In the genomic region with DNA sequence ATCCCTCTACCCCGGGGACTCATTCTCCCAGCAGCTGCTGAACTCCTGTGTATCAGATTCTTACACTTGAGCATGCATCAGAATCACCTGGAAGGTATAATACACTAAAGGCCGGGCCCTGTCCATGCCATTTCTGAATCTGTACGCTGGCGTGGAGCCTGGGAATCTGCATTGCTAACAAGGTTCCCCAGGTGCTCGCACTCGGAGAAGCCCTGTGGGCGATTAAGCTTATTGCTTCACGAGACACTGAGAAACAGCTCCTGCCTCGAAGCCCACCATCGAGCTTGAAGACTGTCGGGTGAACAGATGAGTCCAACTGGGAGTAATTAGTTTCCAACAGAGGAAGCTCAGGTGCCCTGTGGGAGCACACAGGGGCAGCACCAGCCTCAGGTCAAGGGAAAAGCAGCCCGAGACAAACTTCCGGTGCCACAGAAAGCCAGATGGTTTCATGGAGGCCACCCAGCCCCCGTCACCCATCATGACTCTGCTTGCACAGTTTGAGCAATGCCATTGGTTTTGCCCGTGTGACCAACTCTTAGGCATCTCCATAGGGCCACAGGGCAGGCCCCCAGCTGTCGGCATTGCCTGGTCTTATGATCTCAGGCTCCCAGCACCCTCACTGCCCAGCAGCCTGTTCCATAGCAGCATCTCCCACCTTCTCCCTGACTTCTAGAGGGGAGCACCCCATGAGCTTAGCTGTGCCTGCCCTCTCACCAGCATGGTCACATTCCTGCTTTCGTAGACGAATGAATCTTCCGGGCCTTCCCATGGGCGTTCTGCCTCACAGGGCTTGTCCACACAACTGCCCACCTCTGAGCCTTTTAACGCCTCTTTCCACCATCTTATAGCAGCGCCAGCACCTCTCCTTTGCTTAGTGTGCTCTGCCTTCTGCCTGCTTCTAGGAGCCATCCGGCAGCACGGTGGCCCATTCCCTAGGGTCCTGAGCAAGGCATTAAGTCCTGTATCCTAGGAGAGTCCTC, we compare ENCODE assay signal across 14 cellular contexts. TPM values are rescaled to one million over a fixed set of nuclear protein-coding genes. Genes with fewer than 3 reads are reported as not detected.
A peak's percentile ranks its signal among the peaks of the same experiment; 100 is the strongest.
DNase-seq lines count a peak whose midpoint lies in the region; ATAC-seq and TF ChIP-seq lines count a peak whose summit lies in the region.
"Had no signal": no experiment of that assay in that cellular context is flagged by ENCODE, and none has a peak within 500 bp of the region (broad histone marks: within the 10 kb centered on the region; RNA-seq: fewer than 3 reads in every experiment).

No MANE protein-coding gene starts in this region.

- H3K4me2 ChIP-seq in neural progenitor cell, result no peak overlapping the region

- no peaks in the 10 kb centered on the region for H4K20me1 ChIP-seq in neural progenitor cell (ENCODE audit: low read depth)

- H3K27me3 ChIP-seq in neural progenitor cell (no peaks in the 10 kb centered on the region), vagina (no peaks in the 10 kb centered on the region), ascending aorta (no peaks in the 10 kb centered on the region)

- H3K9me3 ChIP-seq in neural progenitor cell (ENCODE audit: low read depth) (no peaks in the 10 kb centered on the region), vagina (no peaks in the 10 kb centered on the region), ascending aorta (no peaks in the 10 kb centered on the region)

- no peak overlapping the region for H3K9ac ChIP-seq in neural progenitor cell

- ATAC-seq in activated CD8-positive, alpha-beta memory T cell treated with anti-CD3 and anti-CD28 coated beads, Interleukin-2, amount 10 ng/mL, durations not matched to agents 7 days and 5 days, result no peak

- CTCF ChIA-PET in activated CD8-positive, alpha-beta memory T cell treated with anti-CD3 and anti-CD28 coated beads, Interleukin-2, amount 10 ng/mL, durations not matched to agents 7 days and 5 days (lab: Charles Lee), result interaction anchor here (0.7 to 5.3 kb wide), 4 partner anchors 22 to 184 kb away, joined by 3 to 43 read pairs (median 21); a partner anchor contains a TSS

- TF ChIP-seq CTCF in neural progenitor cell (IDR thresholded peaks at IDR 0.05) (no peak), vagina (IDR thresholded peaks at IDR 0.05) (no peak), ascending aorta (IDR thresholded peaks at IDR 0.05) (no peak)

- no peaks in the 10 kb centered on the region for H3K36me3 ChIP-seq in neural progenitor cell
- H3K36me3 ChIP-seq in vagina, result no peaks in the 10 kb centered on the region
- H3K36me3 ChIP-seq in ascending aorta, result no peaks in the 10 kb centered on the region

- peak; percentile 36 for DNase-seq in activated CD8-positive, alpha-beta memory T cell treated with anti-CD3 and anti-CD28 coated beads, Interleukin-2, amount 10 ng/mL, durations not matched to agents 7 days and 5 days
- DNase-seq in activated CD8-positive, alpha-beta memory T cell treated with anti-CD3 and anti-CD28 coated beads, Interleukin-2, amount 50 U/mL, for 48 hours, result no peak
- DNase-seq in RPMI8226, result peak; percentile 23
- no peak for DNase-seq in neural progenitor cell (ENCODE audit: low spot score)
- peak; percentile 67 to 72 for DNase-seq in vagina (ENCODE audit: extremely low spot score in 2 of 2)
- no peak for DNase-seq in ascending aorta (ENCODE audit: low spot score in 2 of 2)
- DNase-seq in NCI-H146 (lab: John Stamatoyannopoulos, UW), result no peak
- DNase-seq: C1 segment of cervical spinal cord, HFFc6, NCI-H1092, NCI-H2081 treated with DMSO at 0.1 percent for 48 hours, NCI-H510A had no signal

- H3K4me3 Mint-ChIP-seq in activated CD8-positive, alpha-beta memory T cell treated with anti-CD3 and anti-CD28 coated beads, Interleukin-2, amount 10 ng/mL, durations not matched to agents 7 days and 5 days, result no peak overlapping the region
- H3K4me3 Mint-ChIP-seq in neural progenitor cell, result no peak overlapping the region
- H3K4me3 Mint-ChIP-seq: HFFc6 had no signal

- H3K79me2 ChIP-seq in neural progenitor cell (ENCODE audit: low read depth), result no peaks in the 10 kb centered on the region

- intact Hi-C loops in vagina (cut with DNase I), result loop anchor here (10.0 kb wide), 1 partner anchor 209 kb away; no protein-coding TSS in a partner anchor
- intact Hi-C loops in ascending aorta (cut with DNase I), result no loop called here

- H3K27ac ChIP-seq in neural progenitor cell (no peak overlapping the region), vagina (no peak overlapping the region), ascending aorta (no peak overlapping the region)

- no peaks in the 10 kb centered on the region for H3K4me1 ChIP-seq in neural progenitor cell
- H3K4me1 ChIP-seq in vagina, result peaks cover 3% of the 10 kb centered on the region
- H3K4me1 ChIP-seq in ascending aorta, result peaks cover 0 to 14% of the 10 kb centered on the region in 2 donors

- no peak for TF ChIP-seq POLR2A in vagina (IDR thresholded peaks at IDR 0.05)

- no peak overlapping the region for H2AFZ ChIP-seq in neural progenitor cell (replicated peaks)

- H3K27me3 Mint-ChIP-seq in activated CD8-positive, alpha-beta memory T cell treated with anti-CD3 and anti-CD28 coated beads, Interleukin-2, amount 10 ng/mL, durations not matched to agents 7 days and 5 days, result peaks cover 24% of the 10 kb centered on the region
- no peaks in the 10 kb centered on the region for H3K27me3 Mint-ChIP-seq in neural progenitor cell (ENCODE audit: insufficient read depth, low read depth)

- H3F3A ChIP-seq in neural progenitor cell (ENCODE audit: low read depth), result no peaks in the 10 kb centered on the region

- H3K4me3 ChIP-seq in neural progenitor cell, result no peak overlapping the region
- H3K4me3 ChIP-seq in vagina, result no peak overlapping the region
- H3K4me3 ChIP-seq in ascending aorta, result no peak overlapping the region

- H3K27ac Mint-ChIP-seq in activated CD8-positive, alpha-beta memory T cell treated with anti-CD3 and anti-CD28 coated beads, Interleukin-2, amount 10 ng/mL, durations not matched to agents 7 days and 5 days, result no peak overlapping the region
- H3K27ac Mint-ChIP-seq in neural progenitor cell, result peak overlapping the region; percentile 75
- H3K27ac Mint-ChIP-seq: HFFc6 had no signal

- no peaks in the 10 kb centered on the region for H3K36me3 Mint-ChIP-seq in activated CD8-positive, alpha-beta memory T cell treated with anti-CD3 and anti-CD28 coated beads, Interleukin-2, amount 10 ng/mL, durations not matched to agents 7 days and 5 days
- H3K36me3 Mint-ChIP-seq in neural progenitor cell, result no peaks in the 10 kb centered on the region

- H3K9me3 Mint-ChIP-seq in activated CD8-positive, alpha-beta memory T cell treated with anti-CD3 and anti-CD28 coated beads, Interleukin-2, amount 10 ng/mL, durations not matched to agents 7 days and 5 days (ENCODE audit: low read depth), result no peaks in the 10 kb centered on the region
- peaks cover 7% of the 10 kb centered on the region for H3K9me3 Mint-ChIP-seq in neural progenitor cell

- H3K4me1 Mint-ChIP-seq in activated CD8-positive, alpha-beta memory T cell treated with anti-CD3 and anti-CD28 coated beads, Interleukin-2, amount 10 ng/mL, durations not matched to agents 7 days and 5 days, result peaks cover 9% of the 10 kb centered on the region
- H3K4me1 Mint-ChIP-seq in neural progenitor cell, result no peaks in the 10 kb centered on the region

RNA-seq across cellular contexts. Expression of a gene that starts 10.9 kb away (rescaled TPM):
- total RNA-seq in activated CD8-positive, alpha-beta memory T cell treated with anti-CD3 and anti-CD28 coated beads, Interleukin-2, amount 10 ng/mL, durations not matched to agents 7 days and 5 days, result not detected
- not detected in 2 replicates for total RNA-seq in neural progenitor cell (ENCODE audit: low replicate concordance)
- not detected for total RNA-seq in vagina
- total RNA-seq in ascending aorta, result not detected
- total RNA-seq: H4, HFFc6, MCF 10A had no signal

RNA-seq across cellular contexts. Expression of a gene that starts 22.7 kb away (rescaled TPM):
- not detected for total RNA-seq in activated CD8-positive, alpha-beta memory T cell treated with anti-CD3 and anti-CD28 coated beads, Interleukin-2, amount 10 ng/mL, durations not matched to agents 7 days and 5 days
- total RNA-seq in neural progenitor cell (ENCODE audit: low replicate concordance) (not detected in 2 replicates), vagina (not detected), ascending aorta (not detected)
- total RNA-seq: H4, HFFc6, MCF 10A had no signal

RNA-seq across cellular contexts. Expression of a gene that starts 47.8 kb away (rescaled TPM):
- 10 to 100 TPM; 13.6 to 15.6 TPM for total RNA-seq in activated CD8-positive, alpha-beta memory T cell treated with anti-CD3 and anti-CD28 coated beads, Interleukin-2, amount 10 ng/mL, durations not matched to agents 7 days and 5 days
- 26.2 and 35.4 TPM in 2 replicates for total RNA-seq in neural progenitor cell (ENCODE audit: low replicate concordance)
- 11.3 TPM for total RNA-seq in vagina
- 6.8 TPM for total RNA-seq in ascending aorta

RNA-seq across cellular contexts. Expression of a gene that starts 55.3 kb away (rescaled TPM):
- under 1 TPM in 1 of 2 experiments, not detected in 1; 0.19 TPM for total RNA-seq in activated CD8-positive, alpha-beta memory T cell treated with anti-CD3 and anti-CD28 coated beads, Interleukin-2, amount 10 ng/mL, durations not matched to agents 7 days and 5 days
- 10.9 and 29.1 TPM in 2 replicates for total RNA-seq in neural progenitor cell (ENCODE audit: low replicate concordance)
- total RNA-seq in vagina, result 39.5 TPM
- total RNA-seq in ascending aorta, result 243 TPM

Comparison
In these comparisons a context has a peak if more than half of its experiments do, and no peak if none do; other contexts are left out.
1. DNase-seq: peak in activated CD8-positive, alpha-beta memory T cell treated with anti-CD3 and anti-CD28 coated beads, Interleukin-2, amount 10 ng/mL, durations not matched to agents 7 days and 5 days (single experiment), RPMI8226 (single experiment) and vagina (2 of 2); none in activated CD8-positive, alpha-beta memory T cell treated with anti-CD3 and anti-CD28 coated beads, Interleukin-2, amount 50 U/mL, for 48 hours (single experiment), neural progenitor cell (single experiment), ascending aorta (0 of 2) and NCI-H146 (single experiment).